ENCODE assay signal across 2 cellular contexts in genomic region chr1:43596579-43596978, GRCh38.
A peak's percentile ranks its signal among the peaks of the same experiment; 100 is the strongest.
TF ChIP-seq lines count a peak whose summit lies in the region.

No MANE protein-coding gene starts in this region.

TF ChIP-seq in HEK293, 187 proteins besides CTCF, POLR2A, EP300 and RAD21:
- TF ChIP-seq ZFHX2 (tag by site-specific recombination; conservative IDR thresholded peaks at IDR 0.05): peak; percentile 28; the same call in 1 of the 2 replicates
- TF ChIP-seq ZNF48 (tag by site-specific recombination; IDR thresholded peaks at IDR 0.05): no peak

TF ChIP-seq in GM12878, 131 proteins besides CTCF, POLR2A, EP300 and RAD21:
- TF ChIP-seq TARDBP (IDR thresholded peaks at IDR 0.05; ENCODE audit: borderline replicate concordance) (no peak), SPI1 (IDR thresholded peaks at IDR 0.05; ENCODE audit: borderline replicate concordance, insufficient read depth, low read depth, low read length) (no peak), JUND (IDR thresholded peaks at IDR 0.05; ENCODE audit: low read depth, low read length) (no peak), NFIC (IDR thresholded peaks at IDR 0.05; ENCODE audit: low read depth, low read length) (no peak), MEF2A (IDR thresholded peaks at IDR 0.05; ENCODE audit: insufficient read depth, low read depth, low read length) (no peak), PBX3 (IDR thresholded peaks at IDR 0.05; ENCODE audit: insufficient replicate concordance, low read depth, low read length) (no peak), ASH2L (IDR thresholded peaks at IDR 0.05; ENCODE audit: borderline replicate concordance, low read depth) (no peak), BMI1 (IDR thresholded peaks at IDR 0.05; ENCODE audit: borderline replicate concordance) (no peak), NBN (IDR thresholded peaks at IDR 0.05) (no peak), NR2C2 (IDR thresholded peaks at IDR 0.05; ENCODE audit: borderline replicate concordance, control insufficient read depth, insufficient read length, low read depth) (no peak), SKIL (IDR thresholded peaks at IDR 0.05; ENCODE audit: low read depth, poor library complexity, severe bottlenecking) (no peak), ZBTB4 (CRISPR knock-in tag; IDR thresholded peaks at IDR 0.05) (no peak), MEF2B (IDR thresholded peaks at IDR 0.05; ENCODE audit: partially characterized antibody, poor library complexity, severe bottlenecking) (no peak), FOXK2 (IDR thresholded peaks at IDR 0.05) (no peak), YY1 (IDR thresholded peaks at IDR 0.05; ENCODE audit: low read depth, low read length) (no peak), SRF (IDR thresholded peaks at IDR 0.05; ENCODE audit: low read depth in 2 of 2, low read length in 2 of 2) (no peak), BCL11A (IDR thresholded peaks at IDR 0.05; ENCODE audit: low read depth, low read length) (no peak), PAX5 (IDR thresholded peaks at IDR 0.05; ENCODE audit: borderline replicate concordance, low read depth, low read length) (no peak)
